8 cellular contexts compared by ENCODE assay signal in the genomic region with DNA sequence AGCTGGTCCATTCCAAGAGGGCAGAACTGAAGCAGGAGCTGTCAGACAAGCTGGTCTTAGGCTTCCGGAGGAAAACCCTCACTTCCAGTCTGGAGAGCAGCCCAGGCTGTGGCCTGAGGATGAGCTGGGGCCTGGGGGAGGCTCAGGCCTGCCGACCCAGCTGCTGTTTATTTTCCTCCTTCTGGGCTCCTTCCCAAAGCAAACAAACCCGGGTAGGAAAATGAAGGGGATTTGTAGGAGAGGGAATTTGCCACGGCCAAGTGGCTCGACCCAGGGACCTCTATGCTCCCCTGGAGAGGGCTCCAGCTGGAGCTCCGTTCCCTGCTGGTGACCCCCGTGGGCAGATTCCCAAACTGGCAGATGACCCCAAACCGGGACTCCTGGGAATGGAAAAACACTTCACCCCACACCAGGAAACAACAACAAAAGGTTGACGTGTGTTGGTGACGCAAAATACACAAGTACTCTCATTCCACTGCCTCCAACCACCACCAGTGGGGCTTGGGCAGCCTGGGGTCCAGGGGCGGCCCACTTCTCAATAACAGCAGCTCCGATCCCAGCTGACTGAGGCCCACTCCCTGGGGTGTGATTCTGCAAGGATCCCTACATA. TPM values are rescaled to one million over a fixed set of nuclear protein-coding genes. Genes with fewer than 3 reads are reported as not detected.
DNase-seq lines count a peak whose midpoint lies in the region; TF ChIP-seq lines count a peak whose summit lies in the region.

No MANE protein-coding gene starts in this region.

- H3K4me3 Mint-ChIP-seq in activated T-cell treated with anti-CD3 and anti-CD28 coated beads, Interleukin-2, amount 50 U/mL, for 24 hours: no peak overlapping the region

- TF ChIP-seq CTCF in AG10803 (conservative IDR thresholded peaks at IDR 0.05; ENCODE audit: low read length): no peak
- TF ChIP-seq CTCF in thyroid gland (IDR thresholded peaks at IDR 0.05): peak in 2 of 6 experiments; percentile 10 to 15

- H3K27ac Mint-ChIP-seq in activated T-cell treated with anti-CD3 and anti-CD28 coated beads, Interleukin-2, amount 50 U/mL, for 24 hours: no peak overlapping the region

- no peak overlapping the region for H3K4me3 ChIP-seq in AG10803 (ENCODE audit: low read length)
- no peak overlapping the region for H3K4me3 ChIP-seq in thyroid gland (replicated peaks in 1 of 3)

- no peaks in the 10 kb centered on the region for H3K36me3 ChIP-seq in thyroid gland

- H3K9me3 ChIP-seq in thyroid gland: no peaks in the 10 kb centered on the region

- H3K27ac ChIP-seq in caudate nucleus (ENCODE audit: low read depth, low read length): peak overlapping the region; percentile 77
- H3K27ac ChIP-seq in layer of hippocampus (ENCODE audit: low read depth, low read length): peak overlapping the region; percentile 89
- peak overlapping the region; percentile 94 to 98 (median 96) for H3K27ac ChIP-seq in thyroid gland

- no peaks in the 10 kb centered on the region for H3K4me1 Mint-ChIP-seq in activated T-cell treated with anti-CD3 and anti-CD28 coated beads, Interleukin-2, amount 50 U/mL, for 24 hours (ENCODE audit: low read depth)

- peaks cover 11% of the 10 kb centered on the region for H3K27me3 Mint-ChIP-seq in activated T-cell treated with anti-CD3 and anti-CD28 coated beads, Interleukin-2, amount 50 U/mL, for 24 hours

- no peaks in the 10 kb centered on the region for H3K27me3 ChIP-seq in layer of hippocampus (ENCODE audit: control insufficient read depth, insufficient read depth, low read length)
- H3K27me3 ChIP-seq in thyroid gland: no peaks in the 10 kb centered on the region

- no peaks in the 10 kb centered on the region for H3K9me3 Mint-ChIP-seq in activated T-cell treated with anti-CD3 and anti-CD28 coated beads, Interleukin-2, amount 50 U/mL, for 24 hours

- H3K36me3 Mint-ChIP-seq in activated T-cell treated with anti-CD3 and anti-CD28 coated beads, Interleukin-2, amount 50 U/mL, for 24 hours (ENCODE audit: low read depth): no peaks in the 10 kb centered on the region

- peaks cover 74 to 97% of the 10 kb centered on the region in 2 donors for H3K4me1 ChIP-seq in thyroid gland

- WGBS in thyroid gland, 2 donors: 3 to 26% methylated on average over 6 to 10 of the region's 12 CpGs

- intact Hi-C loops in thyroid gland (cut with DNase I): no loop called here

- peak; percentile 79 for DNase-seq in AG10803 (ENCODE audit: low read depth)
- DNase-seq in NCI-H2029 treated with DMSO at 0.1 percent for 48 hours (lab: John Stamatoyannopoulos, UW): peak; percentile 88
- DNase-seq in caudate nucleus (lab: John Stamatoyannopoulos, UW): peak in 33 of 61 donors; percentile 11 to 74 (median 36)
- peak; percentile 83 for DNase-seq in thyroid gland
- DNase-seq in AML-193 (lab: John Stamatoyannopoulos, UW): no peak
- DNase-seq in NK-92 (lab: John Stamatoyannopoulos, UW; ENCODE audit: unreplicated experiment): no peak
- no peak for DNase-seq in activated T-cell treated with anti-CD3 and anti-CD28 coated beads, Interleukin-2, amount 50 U/mL, for 24 hours

- peak in 1 of 2 donors; percentile 38 for TF ChIP-seq POLR2A in thyroid gland (IDR thresholded peaks at IDR 0.05)

RNA-seq across cellular contexts. Expression of a gene that starts 8.8 kb away (rescaled TPM):
- total RNA-seq in thyroid gland: 100 to 1,000 TPM; 127 to 356 (median 250) TPM

RNA-seq across cellular contexts. Expression of a gene that starts 34.1 kb away (rescaled TPM):
- 10 to 100 TPM; 24.5 to 59.2 (median 34.9) TPM for total RNA-seq in thyroid gland

RNA-seq across cellular contexts. Expression of a gene that starts 35.1 kb away (rescaled TPM):
- total RNA-seq in thyroid gland: 10 to 100 TPM; 42.2 to 75.3 (median 60.4) TPM

RNA-seq across cellular contexts. Expression of a gene that starts 43.2 kb away (rescaled TPM):
- total RNA-seq in thyroid gland: 10 to 100 TPM in 1 of 4 donors, 1 to 10 TPM in 2, under 1 TPM in 1; 0.94 to 12.7 (median 1.9) TPM

RNA-seq across cellular contexts. Expression of a gene that starts 58.3 kb away (rescaled TPM):
- 100 to 1,000 TPM in 2 of 4 donors, 10 to 100 TPM in 2; 97.3 to 132 (median 110) TPM for total RNA-seq in thyroid gland

Comparison
In these comparisons a context has a peak if more than half of its experiments do, and no peak if none do; other contexts are left out.
1. DNase-seq: peak in AG10803 (single experiment), NCI-H2029 treated with DMSO at 0.1 percent for 48 hours (single experiment), caudate nucleus (33 of 61) and thyroid gland (2 of 2); none in AML-193 (0 of 2), NK-92 (single experiment) and activated T-cell treated with anti-CD3 and anti-CD28 coated beads, Interleukin-2, amount 50 U/mL, for 24 hours (single experiment).
2. Peak in every context shown above with its lines, with median percentiles within 50 percentile points of each other: H3K27ac ChIP-seq.